8 cellular contexts compared by ENCODE assay signal in genomic region chr7:98283127-98283886, GRCh38. TPM values are rescaled to one million over a fixed set of nuclear protein-coding genes. Genes with fewer than 3 reads are reported as not detected.
DNase-seq lines count a peak whose midpoint lies in the region; ATAC-seq, FAIRE-seq and TF ChIP-seq lines count a peak whose summit lies in the region.

No MANE protein-coding gene starts in this region.

- POLR2A ChIA-PET in AG04450 (lab: Yijun Ruan, JAX) (interaction anchor here (0.6 kb wide), 1 partner anchor 21 kb away, joined by 5 read pairs; no protein-coding TSS in a partner anchor), K562 (lab: Yijun Ruan, JAX) (no interaction called here), HepG2 (lab: Yijun Ruan, JAX) (no interaction called here)

- H3K36me3 ChIP-seq in K562 (ENCODE audit: control insufficient read depth, insufficient read depth, low read length) (peaks cover 19% of the 10 kb centered on the region; the same call in 2 of the 3 replicates), HepG2 (replicated peaks in 1 of 2; ENCODE audit: control insufficient read depth in 1 of 2, insufficient read depth in 2 of 2, low read length in 2 of 2) (peaks cover 3 to 7% of the 10 kb centered on the region in 2 experiments; a peak in 3 of 5 replicates)

- TF ChIP-seq POLR2A in K562 (conservative IDR thresholded peaks at IDR 0.05), result no peak
- TF ChIP-seq POLR2A in HepG2 (IDR thresholded peaks at IDR 0.05; ENCODE audit: insufficient read depth in 1 of 2, low read depth in 2 of 2, low read length in 2 of 2), result no peak

- no peaks in the 10 kb centered on the region for H3K9me1 ChIP-seq in K562 (ENCODE audit: control insufficient read depth, insufficient read depth, low read length)

- FAIRE-seq in K562 (lab: Jason Lieb, UNC) (no peak), HepG2 (lab: Jason Lieb, UNC) (no peak)

- TF ChIP-seq EP300 in K562 (IDR thresholded peaks at IDR 0.05; ENCODE audit: low read length) (no peak), HepG2 (IDR thresholded peaks at IDR 0.05; ENCODE audit: low read depth in 2 of 2, low read length in 2 of 2) (no peak), HepG2 (CRISPR knock-in tag; IDR thresholded peaks at IDR 0.05; ENCODE audit: borderline replicate concordance) (no peak)

- TF ChIP-seq RAD21 in K562 (CRISPR knock-in tag; conservative IDR thresholded peaks at IDR 0.05 in 1 of 2, IDR thresholded peaks at IDR 0.05 in 1 of 2) (no peak), HepG2 (CRISPR knock-in tag; IDR thresholded peaks at IDR 0.05) (no peak)

- H3K79me2 ChIP-seq in K562 (ENCODE audit: control insufficient read depth, insufficient read depth, low read length), result peaks cover 21% of the 10 kb centered on the region
- H3K79me2 ChIP-seq in HepG2 (ENCODE audit: insufficient read depth, low read length), result peaks cover 45% of the 10 kb centered on the region

- intact Hi-C loops in K562 (cut with micrococcal nuclease), result no loop called here
- intact Hi-C loops in HepG2 (cut with micrococcal nuclease; ENCODE audit: unreplicated experiment), result no loop called here

- peak overlapping the region in 1 of 2 experiments; percentile 79; a peak in 2 of 4 replicates for H3K9ac ChIP-seq in K562 (ENCODE audit: insufficient read depth in 1 of 2, low read depth in 2 of 2, low read length in 2 of 2)
- H3K9ac ChIP-seq in HepG2 (ENCODE audit: insufficient read depth, low read depth, low read length), result peak overlapping the region; percentile 89

- H3K4me3 ChIP-seq in AG04450 (ENCODE audit: low read depth, low read length), result peak overlapping the region; percentile 90
- H3K4me3 ChIP-seq in K562, result no peak overlapping the region
- peak overlapping the region; percentile 65 to 85 (median 77) for H3K4me3 ChIP-seq in HepG2 (replicated peaks in 1 of 3; ENCODE audit: insufficient read depth in 1 of 3, low read depth in 2 of 3, low read length in 3 of 3)

- H3K27ac ChIP-seq in AG04450 (ENCODE audit: low read depth, low read length) (peak overlapping the region; percentile 31), K562 (ENCODE audit: extremely low read depth, low read depth, low read length) (no peak overlapping the region), HepG2 (ENCODE audit: extremely low read length, insufficient read depth, low read length) (peak overlapping the region; percentile 15), temporal lobe (ENCODE audit: low read depth, low read length) (peak overlapping the region; percentile 30)

- ATAC-seq in K562 (no peak), HepG2 (no peak)

- CTCF ChIA-PET in AG04450 (lab: Charles Lee), result no interaction called here
- CTCF ChIA-PET in K562 (lab: Yijun Ruan, JAX; ENCODE audit: low intra/inter-chr PET ratio), result no interaction called here
- CTCF ChIA-PET in HepG2 (lab: Yijun Ruan, JAX; ENCODE audit: low intra/inter-chr PET ratio, low total read pairs), result no interaction called here

- peaks cover 11 to 70% of the 10 kb centered on the region in 2 experiments; a peak in 4 of 5 replicates for H3K4me1 ChIP-seq in K562 (replicated peaks in 1 of 2; ENCODE audit: control insufficient read depth in 2 of 2, insufficient read depth in 2 of 2, low read length in 2 of 2)
- H3K4me1 ChIP-seq in HepG2 (ENCODE audit: insufficient read depth, low read length), result peaks cover 84% of the 10 kb centered on the region

- DNase-seq in AG04450 (ENCODE audit: low read depth, low spot score) (no peak), LHCN-M2 (ENCODE audit: low read depth) (peak; percentile 73), K562 (ENCODE audit: extremely low read depth in 1 of 4, low spot score in 3 of 4) (no peak), HepG2 (ENCODE audit: low spot score) (no peak), DMS53 treated with DMSO at 0.1 percent for 48 hours (lab: John Stamatoyannopoulos, UW; ENCODE audit: unreplicated experiment) (no peak), NCI-H345 (lab: John Stamatoyannopoulos, UW) (no peak), GDM1 (lab: John Stamatoyannopoulos, UW) (no peak)

- in situ Hi-C loops in K562 (cut with MboI) (loop anchor here (5.0 kb wide), 1 partner anchor 46 kb away; no protein-coding TSS in a partner anchor), HepG2 (cut with HindIII; ENCODE audit: extremely low pct_ligation_motif_present, low pct_unique_long_range_greater_than_20kb) (loop anchor here (5.0 kb wide), 1 partner anchor 134 kb away; no protein-coding TSS in a partner anchor)

- H3K9me3 ChIP-seq in AG04450 (ENCODE audit: control insufficient read depth, insufficient read depth, low read length) (no peaks in the 10 kb centered on the region; the same call in 1 of the 2 replicates), K562 (replicated peaks; ENCODE audit: control insufficient read depth, insufficient read depth, low read depth, low read length) (no peaks in the 10 kb centered on the region), HepG2 (ENCODE audit: low read length) (no peaks in the 10 kb centered on the region)

- TF ChIP-seq CTCF in AG04450 (IDR thresholded peaks at IDR 0.05; ENCODE audit: low read depth, low read length) (no peak), K562 (IDR thresholded peaks at IDR 0.05 in 2 of 3, conservative IDR thresholded peaks at IDR 0.05 in 1 of 3; ENCODE audit: insufficient read depth in 2 of 3, low read depth in 1 of 3, low read length in 3 of 3) (no peak), HepG2 (CRISPR knock-in tag; IDR thresholded peaks at IDR 0.05) (no peak)

- 53% methylated on average over 6 of the region's 19 CpGs for WGBS in K562 (ENCODE audit: insufficient coverage, low coverage, missing lambda C conversion rate)
- WGBS in HepG2 (ENCODE audit: low lambda C conversion rate), result 60% methylated on average over 4 of the region's 19 CpGs

- H4K20me1 ChIP-seq in K562 (replicated peaks; ENCODE audit: control insufficient read depth, insufficient read depth, low read length), result peaks cover 5% of the 10 kb centered on the region; the same call in 1 of the 2 replicates
- peaks cover 31% of the 10 kb centered on the region; the same call in 1 of the 2 replicates for H4K20me1 ChIP-seq in HepG2 (ENCODE audit: insufficient read depth, low read length)

- H3K27me3 ChIP-seq in AG04450 (ENCODE audit: control insufficient read depth, insufficient read depth, low read length), result no peaks in the 10 kb centered on the region
- peaks cover 0 to 23% of the 10 kb centered on the region in 2 experiments; a peak in 2 of 5 replicates for H3K27me3 ChIP-seq in K562 (ENCODE audit: control insufficient read depth in 2 of 2, insufficient read depth in 2 of 2, low read length in 2 of 2)
- H3K27me3 ChIP-seq in HepG2 (ENCODE audit: control insufficient read depth in 1 of 2, insufficient read depth in 2 of 2, low read length in 2 of 2), result no peaks in the 10 kb centered on the region; a peak in 1 of 5 replicates

- H2AFZ ChIP-seq in K562 (ENCODE audit: low read depth, low read length) (no peak overlapping the region), HepG2 (ENCODE audit: low read length) (no peak overlapping the region)

- H3K4me2 ChIP-seq in K562 (ENCODE audit: insufficient read depth, low read length), result no peak overlapping the region
- H3K4me2 ChIP-seq in HepG2 (ENCODE audit: low read depth, low read length), result peak overlapping the region; percentile 92

- BruUV-seq in K562 (replicated peaks; lab: Mats Ljungman, UMichigan) (no TSS peak), HepG2 (replicated peaks; lab: Mats Ljungman, UMichigan) (no TSS peak)

RNA-seq across cellular contexts. Expression of gene BRI3, which starts 1.8 kb away (rescaled TPM):
- polyA plus RNA-seq in AG04450 (2011; rRNA removed) (91.9 and 104 TPM in 2 replicates), K562 (2011; rRNA removed) (18.6 and 21.3 TPM in 2 replicates), K562 (2014; fragmentation: Illumina TruSeq; extraction: Trizol) (16.9 and 26.0 TPM in 2 replicates), K562 (2014; fragmentation: Nextera tagmentation; extraction: Ambion mirVana) (1 to 10 TPM; 4.3 to 5.7 TPM), K562 (2014; rRNA removed) (23.1 and 39.8 TPM in 2 replicates), HepG2 (2011; rRNA removed) (103 and 113 TPM in 2 replicates)
- 47.8 and 68.2 TPM in 2 replicates for polyA minus RNA-seq in AG04450 (2011; rRNA and poly(A)+ RNA removed)
- total RNA-seq in LHCN-M2 (2014; rRNA removed) (49.6 and 67.6 TPM in 2 replicates), K562 (2014; rRNA removed) (9.9 and 10.7 TPM in 2 replicates), K562 (2014; rRNA removed; fragmentation: Illumina TruSeq; extraction: Trizol) (11.9 and 21.6 TPM in 2 replicates), K562 (2015; rRNA removed; fragmentation: Illumina TruSeq; extraction: Trizol) (29.1 and 29.8 TPM in 2 replicates), K562 (2021) (55.1 and 57.4 TPM in 2 replicates), HepG2 (2016; rRNA removed; fragmentation: Illumina TruSeq; extraction: Trizol) (37.2 and 54.0 TPM in 2 replicates), temporal lobe (10.3 TPM)
- polyA plus RNA-seq in LHCN-M2 (2012), result 752 TPM
- 12.6 and 25.0 TPM in 2 replicates for total RNA-seq in K562 (2011; cell fraction: chromatin; rRNA removed; ENCODE audit: low replicate concordance)
- 16.4 and 20.8 TPM in 2 replicates for total RNA-seq in K562 (2011; cell fraction: nucleolus; rRNA removed)
- 21.3 and 23.7 TPM in 2 replicates for total RNA-seq in K562 (2011; cell fraction: nucleoplasm; rRNA removed)
- 24.1 and 28.7 TPM in 2 replicates for polyA plus RNA-seq in K562 (2011; cell fraction: cytosol; rRNA removed)
- polyA plus RNA-seq in K562 (2011; cell fraction: nucleus; rRNA removed), result 16.2 and 18.7 TPM in 2 replicates
- 46.4 and 129 TPM in 2 replicates for polyA plus RNA-seq in K562 (2012)
- 8.9 and 9.1 TPM in 2 replicates for polyA minus RNA-seq in K562 (2011; rRNA and poly(A)+ RNA removed)
- 8.2 and 13.9 TPM in 2 replicates for polyA minus RNA-seq in K562 (2011; cell fraction: cytosol; rRNA and poly(A)+ RNA removed)
- 9.2 and 11.0 TPM in 2 replicates for polyA minus RNA-seq in K562 (2011; cell fraction: nucleus; rRNA and poly(A)+ RNA removed)
- 362 and 379 TPM in 2 replicates for total RNA-seq in HepG2 (2016; cell fraction: cytosol; rRNA removed; fragmentation: Illumina TruSeq; extraction: Trizol; ENCODE audit: low read depth)
- 32.4 and 58.8 TPM in 2 replicates for total RNA-seq in HepG2 (2016; cell fraction: insoluble cytoplasmic fraction; rRNA removed; fragmentation: Illumina TruSeq; extraction: Trizol)
- total RNA-seq in HepG2 (2016; cell fraction: membrane; rRNA removed; fragmentation: Illumina TruSeq; extraction: Trizol), result 234 and 253 TPM in 2 replicates
- total RNA-seq in HepG2 (2016; cell fraction: nucleus; rRNA removed; fragmentation: Illumina TruSeq; extraction: Trizol), result 25.6 and 29.4 TPM in 2 replicates
- polyA plus RNA-seq in HepG2 (2011; cell fraction: cytosol; rRNA removed), result 80.0 TPM in 2 replicates
- 27.5 and 33.8 TPM in 2 replicates for polyA plus RNA-seq in HepG2 (2011; cell fraction: nucleus; rRNA removed)
- polyA plus RNA-seq in HepG2 (2012), result 83.2 and 95.1 TPM in 2 replicates
- polyA plus RNA-seq in HepG2 (2016; cell fraction: cytosol; fragmentation: Illumina TruSeq; extraction: Trizol; ENCODE audit: low read depth), result 889 and 952 TPM in 2 replicates
- 61.2 and 81.9 TPM in 2 replicates for polyA plus RNA-seq in HepG2 (2016; cell fraction: insoluble cytoplasmic fraction; fragmentation: Illumina TruSeq; extraction: Trizol; ENCODE audit: low read depth)
- 488 and 495 TPM in 2 replicates for polyA plus RNA-seq in HepG2 (2016; cell fraction: membrane; fragmentation: Illumina TruSeq; extraction: Trizol; ENCODE audit: low read depth)
- 59.1 and 78.9 TPM in 2 replicates for polyA plus RNA-seq in HepG2 (2016; cell fraction: nucleus; fragmentation: Illumina TruSeq; extraction: Trizol; ENCODE audit: insufficient read depth, low read depth)
- 61.6 and 63.3 TPM in 2 replicates for polyA minus RNA-seq in HepG2 (2011; rRNA and poly(A)+ RNA removed; ENCODE audit: low replicate concordance)
- polyA minus RNA-seq in HepG2 (2011; cell fraction: cytosol; rRNA and poly(A)+ RNA removed), result 27.4 and 34.8 TPM in 2 replicates
- polyA minus RNA-seq in HepG2 (2011; cell fraction: nucleus; rRNA and poly(A)+ RNA removed), result 22.8 and 23.6 TPM in 2 replicates

RNA-seq across cellular contexts. Expression of gene TECPR1, which starts 31.3 kb away (rescaled TPM):
- 3.5 and 5.0 TPM in 2 replicates for polyA plus RNA-seq in AG04450 (2011; rRNA removed)
- 5.7 and 7.5 TPM in 2 replicates for polyA minus RNA-seq in AG04450 (2011; rRNA and poly(A)+ RNA removed)
- total RNA-seq in LHCN-M2 (2014; rRNA removed), result 36.5 and 61.1 TPM in 2 replicates
- 22.5 TPM for polyA plus RNA-seq in LHCN-M2 (2012)
- total RNA-seq in K562 (2011; cell fraction: chromatin; rRNA removed; ENCODE audit: low replicate concordance), result 19.4 and 31.8 TPM in 2 replicates
- 12.4 and 19.8 TPM in 2 replicates for total RNA-seq in K562 (2011; cell fraction: nucleolus; rRNA removed)
- total RNA-seq in K562 (2011; cell fraction: nucleoplasm; rRNA removed), result 15.6 and 16.7 TPM in 2 replicates
- 7.7 and 8.7 TPM in 2 replicates for total RNA-seq in K562 (2014; rRNA removed)
- total RNA-seq in K562 (2014; rRNA removed; fragmentation: Illumina TruSeq; extraction: Trizol), result 2.1 and 4.1 TPM in 2 replicates
- 3.4 and 4.2 TPM in 2 replicates for total RNA-seq in K562 (2015; rRNA removed; fragmentation: Illumina TruSeq; extraction: Trizol)
- 10.5 and 15.0 TPM in 2 replicates for total RNA-seq in K562 (2021)
- polyA plus RNA-seq in K562 (2011; rRNA removed), result 1.2 and 2.6 TPM in 2 replicates
- 0.83 and 1.5 TPM in 2 replicates for polyA plus RNA-seq in K562 (2011; cell fraction: cytosol; rRNA removed)
- 4.3 and 6.8 TPM in 2 replicates for polyA plus RNA-seq in K562 (2011; cell fraction: nucleus; rRNA removed)
- polyA plus RNA-seq in K562 (2012), result 4.8 and 11.1 TPM in 2 replicates
- polyA plus RNA-seq in K562 (2014; fragmentation: Illumina TruSeq; extraction: Trizol), result 2.2 and 3.4 TPM in 2 replicates
- polyA plus RNA-seq in K562 (2014; fragmentation: Nextera tagmentation; extraction: Ambion mirVana), result under 1 TPM; 0.17 to 0.18 TPM
- polyA plus RNA-seq in K562 (2014; rRNA removed), result 4.4 and 6.2 TPM in 2 replicates
- 1.8 and 2.0 TPM in 2 replicates for polyA minus RNA-seq in K562 (2011; rRNA and poly(A)+ RNA removed)
- 3.1 and 6.8 TPM in 2 replicates for polyA minus RNA-seq in K562 (2011; cell fraction: cytosol; rRNA and poly(A)+ RNA removed)
- 3.4 and 4.3 TPM in 2 replicates for polyA minus RNA-seq in K562 (2011; cell fraction: nucleus; rRNA and poly(A)+ RNA removed)
- total RNA-seq in HepG2 (2016; rRNA removed; fragmentation: Illumina TruSeq; extraction: Trizol), result 6.3 and 8.3 TPM in 2 replicates
- 1.5 and 2.3 TPM in 2 replicates for total RNA-seq in HepG2 (2016; cell fraction: cytosol; rRNA removed; fragmentation: Illumina TruSeq; extraction: Trizol; ENCODE audit: low read depth)
- 5.7 and 9.5 TPM in 2 replicates for total RNA-seq in HepG2 (2016; cell fraction: insoluble cytoplasmic fraction; rRNA removed; fragmentation: Illumina TruSeq; extraction: Trizol)
- 2.0 and 2.8 TPM in 2 replicates for total RNA-seq in HepG2 (2016; cell fraction: membrane; rRNA removed; fragmentation: Illumina TruSeq; extraction: Trizol)
- 10.0 and 10.5 TPM in 2 replicates for total RNA-seq in HepG2 (2016; cell fraction: nucleus; rRNA removed; fragmentation: Illumina TruSeq; extraction: Trizol)
- 2.3 and 2.5 TPM in 2 replicates for polyA plus RNA-seq in HepG2 (2011; rRNA removed)
- polyA plus RNA-seq in HepG2 (2011; cell fraction: cytosol; rRNA removed), result 1.4 and 2.3 TPM in 2 replicates
- polyA plus RNA-seq in HepG2 (2011; cell fraction: nucleus; rRNA removed), result 15.9 and 17.4 TPM in 2 replicates
- 4.7 and 7.6 TPM in 2 replicates for polyA plus RNA-seq in HepG2 (2012)
- 0.37 and 0.40 TPM in 2 replicates for polyA plus RNA-seq in HepG2 (2016; cell fraction: cytosol; fragmentation: Illumina TruSeq; extraction: Trizol; ENCODE audit: low read depth)
- polyA plus RNA-seq in HepG2 (2016; cell fraction: insoluble cytoplasmic fraction; fragmentation: Illumina TruSeq; extraction: Trizol; ENCODE audit: low read depth), result 2.7 and 2.9 TPM in 2 replicates
- 0.61 and 0.71 TPM in 2 replicates for polyA plus RNA-seq in HepG2 (2016; cell fraction: membrane; fragmentation: Illumina TruSeq; extraction: Trizol; ENCODE audit: low read depth)
- 15.6 and 16.9 TPM in 2 replicates for polyA plus RNA-seq in HepG2 (2016; cell fraction: nucleus; fragmentation: Illumina TruSeq; extraction: Trizol; ENCODE audit: insufficient read depth, low read depth)
- polyA minus RNA-seq in HepG2 (2011; rRNA and poly(A)+ RNA removed; ENCODE audit: low replicate concordance), result 2.3 and 6.5 TPM in 2 replicates
- polyA minus RNA-seq in HepG2 (2011; cell fraction: cytosol; rRNA and poly(A)+ RNA removed), result 2.5 and 4.0 TPM in 2 replicates
- 5.9 and 7.1 TPM in 2 replicates for polyA minus RNA-seq in HepG2 (2011; cell fraction: nucleus; rRNA and poly(A)+ RNA removed)
- 30.2 TPM for total RNA-seq in temporal lobe
